8 cellular contexts compared by ENCODE assay signal in genomic region chr12:26853303-26854027, GRCh38. TPM values are rescaled to one million over a fixed set of nuclear protein-coding genes. Genes with fewer than 3 reads are reported as not detected.
A peak's percentile ranks its signal among the peaks of the same experiment; 100 is the strongest.
DNase-seq lines count a peak whose midpoint lies in the region; ATAC-seq, FAIRE-seq and TF ChIP-seq lines count a peak whose summit lies in the region.

No MANE protein-coding gene starts in this region.

- H3K4me3 ChIP-seq in body of pancreas = no peak overlapping the region

- peak; percentile 38 for DNase-seq in GF-D8 (lab: John Stamatoyannopoulos, UW)
- peak; percentile 31 for DNase-seq in NCI-H187 treated with DMSO at 0.1 percent for 48 hours (lab: John Stamatoyannopoulos, UW)
- peak; percentile 74 to 84 (median 77) for DNase-seq in body of pancreas
- DNase-seq in iPS-NIHi7 (ENCODE audit: extremely low spot score) = peak; percentile 72
- DNase-seq in stimulated activated CD4-positive, alpha-beta T cell treated with anti-CD3 and anti-CD28 coated beads, Interleukin-15, amount 100 ng/mL, for 24 hours = peak; percentile 78

- peak; percentile 82 for FAIRE-seq in TTC549 (lab: Jason Lieb, UNC)

- H3K27ac ChIP-seq in body of pancreas = peak overlapping the region in 1 of 4 donors; percentile 26

- 21 to 24% methylated on average over 12 of the region's 12 CpGs for WGBS in body of pancreas, 2 donors

- intact Hi-C loops in body of pancreas (cut with DNase I) = loop anchor here (5.0 kb wide), 1 partner anchor 34 kb away; no protein-coding TSS in a partner anchor

- no peaks in the 10 kb centered on the region for H3K9me3 ChIP-seq in body of pancreas

- ATAC-seq in HG02571 (IDR thresholded peaks at IDR 0.05; ENCODE audit: unreplicated experiment) (peak; percentile 61), body of pancreas (peak; percentile 86), HG03439 (IDR thresholded peaks at IDR 0.05; ENCODE audit: unreplicated experiment) (no peak)

- H3K4me1 ChIP-seq in body of pancreas = peaks cover 25% of the 10 kb centered on the region

- TF ChIP-seq CTCF in body of pancreas (IDR thresholded peaks at IDR 0.05) = peak; percentile 61 to 95 (median 91)

- TF ChIP-seq POLR2A in body of pancreas (IDR thresholded peaks at IDR 0.05) = no peak

- no peaks in the 10 kb centered on the region for H3K36me3 ChIP-seq in body of pancreas (replicated peaks in 1 of 2; ENCODE audit: insufficient read depth in 1 of 2, low read depth in 2 of 2)

- H3K27me3 ChIP-seq in body of pancreas = no peaks in the 10 kb centered on the region

RNA-seq across cellular contexts. Expression of gene ITPR2, which starts 20.5 kb away (rescaled TPM):
- total RNA-seq in body of pancreas = 10 to 100 TPM; 37.4 to 92.9 TPM
